In genomic region chr1:166721145-166721544, GRCh38 we compare ENCODE assay signal across 21 cellular contexts.
"Had no signal": no experiment of that assay in that cellular context is flagged by ENCODE, and none has a peak within 500 bp of the region (broad histone marks: within the 10 kb centered on the region; RNA-seq: fewer than 3 reads in every experiment).

No MANE protein-coding gene starts in this region.

- H3K36me3 ChIP-seq: ascending aorta had no signal

- H3K27ac Mint-ChIP-seq: activated CD4-positive, alpha-beta T cell treated with anti-CD3 and anti-CD28 coated beads, Interleukin-2, amount 10 ng/mL, durations not matched to agents 7 days and 5 days; activated naive CD8-positive, alpha-beta T cell treated with anti-CD3 and anti-CD28 coated beads, Interleukin-2, amount 50 U/mL, for 24 hours; immature natural killer cell; natural killer cell had no signal

- H3K27ac ChIP-seq: ascending aorta, psoas muscle had no signal

- ATAC-seq: activated naive CD8-positive, alpha-beta T cell treated with anti-CD3 and anti-CD28 coated beads, Interleukin-2, amount 50 U/mL, for 24 hours; mucosa of descending colon; natural killer cell; psoas muscle; sciatic nerve had no signal

- H3K4me1 Mint-ChIP-seq: activated CD4-positive, alpha-beta T cell treated with anti-CD3 and anti-CD28 coated beads, Interleukin-2, amount 10 ng/mL, durations not matched to agents 7 days and 5 days; activated naive CD8-positive, alpha-beta T cell treated with anti-CD3 and anti-CD28 coated beads, Interleukin-2, amount 50 U/mL, for 24 hours; immature natural killer cell; natural killer cell had no signal

- H3K27me3 ChIP-seq: ascending aorta had no signal

- H3K9me3 ChIP-seq: ascending aorta had no signal

- H3K27me3 Mint-ChIP-seq: activated CD4-positive, alpha-beta T cell treated with anti-CD3 and anti-CD28 coated beads, Interleukin-2, amount 10 ng/mL, durations not matched to agents 7 days and 5 days had no signal

- H3K4me3 Mint-ChIP-seq: activated CD4-positive, alpha-beta T cell treated with anti-CD3 and anti-CD28 coated beads, Interleukin-2, amount 10 ng/mL, durations not matched to agents 7 days and 5 days; activated naive CD8-positive, alpha-beta T cell treated with anti-CD3 and anti-CD28 coated beads, Interleukin-2, amount 50 U/mL, for 24 hours; immature natural killer cell; natural killer cell had no signal

- DNase-seq: activated CD4-positive, alpha-beta T cell treated with anti-CD3 and anti-CD28 coated beads, Interleukin-2, amount 10 ng/mL, durations not matched to agents 7 days and 5 days; activated CD4-positive, CD25-positive, alpha-beta regulatory T cell; activated CD8-positive, alpha-beta memory T cell treated with anti-CD3 and anti-CD28 coated beads for 24 hours; activated naive CD4-positive, alpha-beta T cell treated with Interleukin-2 at 50 U/mL for 16 hours; activated naive CD8-positive, alpha-beta T cell treated with anti-CD3 and anti-CD28 coated beads, Interleukin-2, amount 50 U/mL, for 24 hours; caudate nucleus; cortex of kidney; effector CD8-positive, alpha-beta T cell; hypothalamus; immature natural killer cell; mucosa of descending colon; natural killer cell; occipital lobe; psoas muscle; stimulated activated CD4-positive, alpha-beta T cell treated with anti-CD3 and anti-CD28 coated beads, Interleukin-2, amount 100 ng/mL, for 24 hours; stimulated activated naive CD4-positive, alpha-beta T cell; substantia nigra; trophoblast cell had no signal

- H3K4me3 ChIP-seq: ascending aorta, lung, mucosa of descending colon, psoas muscle had no signal

- H3K4me1 ChIP-seq: ascending aorta, psoas muscle had no signal

- H3K9me3 Mint-ChIP-seq: natural killer cell had no signal

- H3K36me3 Mint-ChIP-seq: immature natural killer cell, natural killer cell had no signal
